In the genomic region with DNA sequence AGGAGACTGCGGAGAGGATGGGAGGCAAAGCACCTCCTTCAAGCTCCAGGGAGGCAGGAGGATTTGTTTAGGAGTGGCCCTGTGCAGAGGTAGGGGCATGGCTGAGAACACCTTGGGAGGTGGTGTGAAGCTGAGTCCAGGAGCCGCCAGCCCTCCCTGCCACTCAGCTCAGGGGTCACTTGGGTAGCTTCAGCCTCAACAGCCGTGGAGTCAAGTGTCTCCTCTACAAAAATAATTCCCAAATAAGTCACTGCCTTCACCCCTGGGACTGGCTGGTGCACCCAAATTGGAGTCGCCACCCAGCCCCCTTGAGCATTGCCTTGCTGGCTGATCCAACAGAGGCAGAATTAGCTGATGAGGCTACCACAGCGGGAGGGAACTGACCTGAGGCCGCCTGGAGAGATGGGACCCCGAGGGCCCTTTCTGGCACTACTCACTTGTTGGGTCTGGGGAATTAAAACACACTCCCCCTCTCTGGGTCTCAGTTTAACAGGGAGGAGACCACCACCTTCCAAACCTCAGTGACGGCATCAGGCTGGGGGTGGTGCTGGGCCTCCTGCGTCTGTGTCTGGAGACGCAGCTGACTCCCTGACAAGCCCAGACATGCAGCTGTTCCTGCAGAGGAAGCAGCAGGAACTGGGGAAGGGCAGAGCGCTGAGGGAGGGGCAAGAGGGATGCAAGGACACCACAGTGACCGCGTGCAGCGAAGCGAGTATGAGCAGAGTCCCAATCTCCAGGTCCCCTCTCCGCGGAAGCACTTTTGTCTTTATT, we compare ENCODE assay signal across 1 cellular context.
TF ChIP-seq lines count a peak whose summit lies in the region.

No MANE protein-coding gene starts in this region.

TF ChIP-seq in SK-N-SH, 30 proteins besides CTCF, POLR2A, EP300 and RAD21 (continued from another document):
- TF ChIP-seq, protein P1, sequence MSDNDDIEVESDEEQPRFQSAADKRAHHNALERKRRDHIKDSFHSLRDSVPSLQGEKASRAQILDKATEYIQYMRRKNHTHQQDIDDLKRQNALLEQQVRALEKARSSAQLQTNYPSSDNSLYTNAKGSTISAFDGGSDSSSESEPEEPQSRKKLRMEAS (IDR thresholded peaks at IDR 0.05; ENCODE audit: low read depth): peak; percentile 44
- no peak for TF ChIP-seq NRF1 (IDR thresholded peaks at IDR 0.05; ENCODE audit: low read depth, low read length)
- TF ChIP-seq SIN3A (IDR thresholded peaks at IDR 0.05; ENCODE audit: borderline replicate concordance, low read depth, low read length): no peak
- no peak for TF ChIP-seq FOXJ3 (CRISPR knock-in tag; IDR thresholded peaks at IDR 0.05)
- TF ChIP-seq, protein P2, sequence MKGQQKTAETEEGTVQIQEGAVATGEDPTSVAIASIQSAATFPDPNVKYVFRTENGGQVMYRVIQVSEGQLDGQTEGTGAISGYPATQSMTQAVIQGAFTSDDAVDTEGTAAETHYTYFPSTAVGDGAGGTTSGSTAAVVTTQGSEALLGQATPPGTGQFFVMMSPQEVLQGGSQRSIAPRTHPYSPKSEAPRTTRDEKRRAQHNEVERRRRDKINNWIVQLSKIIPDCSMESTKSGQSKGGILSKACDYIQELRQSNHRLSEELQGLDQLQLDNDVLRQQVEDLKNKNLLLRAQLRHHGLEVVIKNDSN (IDR thresholded peaks at IDR 0.05; ENCODE audit: borderline replicate concordance, low read depth): no peak
- TF ChIP-seq TCF12 (IDR thresholded peaks at IDR 0.05): peak; percentile 34; the same call in 1 of the 2 replicates
- TF ChIP-seq, protein P3, sequence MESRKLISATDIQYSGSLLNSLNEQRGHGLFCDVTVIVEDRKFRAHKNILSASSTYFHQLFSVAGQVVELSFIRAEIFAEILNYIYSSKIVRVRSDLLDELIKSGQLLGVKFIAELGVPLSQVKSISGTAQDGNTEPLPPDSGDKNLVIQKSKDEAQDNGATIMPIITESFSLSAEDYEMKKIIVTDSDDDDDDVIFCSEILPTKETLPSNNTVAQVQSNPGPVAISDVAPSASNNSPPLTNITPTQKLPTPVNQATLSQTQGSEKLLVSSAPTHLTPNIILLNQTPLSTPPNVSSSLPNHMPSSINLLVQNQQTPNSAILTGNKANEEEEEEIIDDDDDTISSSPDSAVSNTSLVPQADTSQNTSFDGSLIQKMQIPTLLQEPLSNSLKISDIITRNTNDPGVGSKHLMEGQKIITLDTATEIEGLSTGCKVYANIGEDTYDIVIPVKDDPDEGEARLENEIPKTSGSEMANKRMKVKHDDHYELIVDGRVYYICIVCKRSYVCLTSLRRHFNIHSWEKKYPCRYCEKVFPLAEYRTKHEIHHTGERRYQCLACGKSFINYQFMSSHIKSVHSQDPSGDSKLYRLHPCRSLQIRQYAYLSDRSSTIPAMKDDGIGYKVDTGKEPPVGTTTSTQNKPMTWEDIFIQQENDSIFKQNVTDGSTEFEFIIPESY (IDR thresholded peaks at IDR 0.05; ENCODE audit: borderline replicate concordance, low read depth): no peak
- TF ChIP-seq ELF1 (IDR thresholded peaks at IDR 0.05): no peak
- no peak for TF ChIP-seq RXRA (IDR thresholded peaks at IDR 0.05; ENCODE audit: borderline replicate concordance, low read depth)
- TF ChIP-seq POLR2AphosphoS5 (IDR thresholded peaks at IDR 0.05; ENCODE audit: low read depth, low read length): peak; percentile 51; the same call in 1 of the 2 replicates
- peak; percentile 91 for TF ChIP-seq CHD2 (IDR thresholded peaks at IDR 0.05; ENCODE audit: low read length, partially characterized antibody)
- no peak for TF ChIP-seq NFIC (IDR thresholded peaks at IDR 0.05; ENCODE audit: borderline replicate concordance)
- peak; percentile 66; the same call in 1 of the 2 replicates for TF ChIP-seq RCOR1 (IDR thresholded peaks at IDR 0.05; ENCODE audit: low read length)
- no peak for TF ChIP-seq MEF2A (IDR thresholded peaks at IDR 0.05; ENCODE audit: borderline replicate concordance, low read depth)
- no peak for TF ChIP-seq GABPA (IDR thresholded peaks at IDR 0.05; ENCODE audit: low read depth)
- TF ChIP-seq RFX5 (IDR thresholded peaks at IDR 0.05; ENCODE audit: low read length): no peak
- TF ChIP-seq, protein P4, sequence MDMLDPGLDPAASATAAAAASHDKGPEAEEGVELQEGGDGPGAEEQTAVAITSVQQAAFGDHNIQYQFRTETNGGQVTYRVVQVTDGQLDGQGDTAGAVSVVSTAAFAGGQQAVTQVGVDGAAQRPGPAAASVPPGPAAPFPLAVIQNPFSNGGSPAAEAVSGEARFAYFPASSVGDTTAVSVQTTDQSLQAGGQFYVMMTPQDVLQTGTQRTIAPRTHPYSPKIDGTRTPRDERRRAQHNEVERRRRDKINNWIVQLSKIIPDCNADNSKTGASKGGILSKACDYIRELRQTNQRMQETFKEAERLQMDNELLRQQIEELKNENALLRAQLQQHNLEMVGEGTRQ (IDR thresholded peaks at IDR 0.05; ENCODE audit: borderline replicate concordance, low read depth, low read length): no peak
